ENCODE assay signal across 2 cellular contexts in the genomic region with DNA sequence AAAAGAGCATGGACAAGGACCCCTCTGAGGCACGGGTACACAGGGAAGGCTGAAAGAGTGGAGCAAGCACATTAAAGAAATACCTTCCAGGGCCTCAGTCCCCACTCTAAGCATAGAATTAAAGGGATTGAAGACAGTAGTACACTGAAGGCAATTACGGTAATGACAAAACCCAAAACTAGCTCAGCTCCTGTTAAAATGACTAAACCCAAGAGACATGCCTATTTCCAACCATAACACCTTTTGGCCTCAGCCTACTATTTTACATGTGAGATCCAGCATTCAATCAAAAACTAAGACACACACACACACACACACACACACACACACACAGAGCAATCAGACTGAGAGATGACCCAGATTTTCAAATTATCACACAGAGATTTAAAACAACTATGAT.
TF ChIP-seq lines count a peak whose summit lies in the region.

No MANE protein-coding gene starts in this region.

TF ChIP-seq in GM23338, 12 proteins besides CTCF, POLR2A, EP300 and RAD21:
- TF ChIP-seq POLR2AphosphoS5 (IDR thresholded peaks at IDR 0.05; ENCODE audit: low read depth) (no peak), ZNF114 (CRISPR knock-in tag; IDR thresholded peaks at IDR 0.05) (no peak)

TF ChIP-seq in GM12878, 131 proteins besides CTCF, POLR2A, EP300 and RAD21:
- TF ChIP-seq, protein P1, sequence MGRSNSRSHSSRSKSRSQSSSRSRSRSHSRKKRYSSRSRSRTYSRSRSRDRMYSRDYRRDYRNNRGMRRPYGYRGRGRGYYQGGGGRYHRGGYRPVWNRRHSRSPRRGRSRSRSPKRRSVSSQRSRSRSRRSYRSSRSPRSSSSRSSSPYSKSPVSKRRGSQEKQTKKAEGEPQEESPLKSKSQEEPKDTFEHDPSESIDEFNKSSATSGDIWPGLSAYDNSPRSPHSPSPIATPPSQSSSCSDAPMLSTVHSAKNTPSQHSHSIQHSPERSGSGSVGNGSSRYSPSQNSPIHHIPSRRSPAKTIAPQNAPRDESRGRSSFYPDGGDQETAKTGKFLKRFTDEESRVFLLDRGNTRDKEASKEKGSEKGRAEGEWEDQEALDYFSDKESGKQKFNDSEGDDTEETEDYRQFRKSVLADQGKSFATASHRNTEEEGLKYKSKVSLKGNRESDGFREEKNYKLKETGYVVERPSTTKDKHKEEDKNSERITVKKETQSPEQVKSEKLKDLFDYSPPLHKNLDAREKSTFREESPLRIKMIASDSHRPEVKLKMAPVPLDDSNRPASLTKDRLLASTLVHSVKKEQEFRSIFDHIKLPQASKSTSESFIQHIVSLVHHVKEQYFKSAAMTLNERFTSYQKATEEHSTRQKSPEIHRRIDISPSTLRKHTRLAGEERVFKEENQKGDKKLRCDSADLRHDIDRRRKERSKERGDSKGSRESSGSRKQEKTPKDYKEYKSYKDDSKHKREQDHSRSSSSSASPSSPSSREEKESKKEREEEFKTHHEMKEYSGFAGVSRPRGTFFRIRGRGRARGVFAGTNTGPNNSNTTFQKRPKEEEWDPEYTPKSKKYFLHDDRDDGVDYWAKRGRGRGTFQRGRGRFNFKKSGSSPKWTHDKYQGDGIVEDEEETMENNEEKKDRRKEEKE (IDR thresholded peaks at IDR 0.05) = no peak
- TF ChIP-seq SREBF2 (IDR thresholded peaks at IDR 0.05; ENCODE audit: low read length) (no peak), TCF7 (IDR thresholded peaks at IDR 0.05; ENCODE audit: borderline replicate concordance) (no peak), PAX5 (IDR thresholded peaks at IDR 0.05; ENCODE audit: borderline replicate concordance, low read depth, low read length) (no peak), FOXM1 (IDR thresholded peaks at IDR 0.05; ENCODE audit: low read depth, low read length) (no peak), MTA2 (IDR thresholded peaks at IDR 0.05; ENCODE audit: low read depth) (no peak), MTA3 (IDR thresholded peaks at IDR 0.05; ENCODE audit: borderline replicate concordance, low read length) (no peak), ZNF24 (IDR thresholded peaks at IDR 0.05) (no peak), CHD4 (IDR thresholded peaks at IDR 0.05) (no peak)
- TF ChIP-seq, protein P2, sequence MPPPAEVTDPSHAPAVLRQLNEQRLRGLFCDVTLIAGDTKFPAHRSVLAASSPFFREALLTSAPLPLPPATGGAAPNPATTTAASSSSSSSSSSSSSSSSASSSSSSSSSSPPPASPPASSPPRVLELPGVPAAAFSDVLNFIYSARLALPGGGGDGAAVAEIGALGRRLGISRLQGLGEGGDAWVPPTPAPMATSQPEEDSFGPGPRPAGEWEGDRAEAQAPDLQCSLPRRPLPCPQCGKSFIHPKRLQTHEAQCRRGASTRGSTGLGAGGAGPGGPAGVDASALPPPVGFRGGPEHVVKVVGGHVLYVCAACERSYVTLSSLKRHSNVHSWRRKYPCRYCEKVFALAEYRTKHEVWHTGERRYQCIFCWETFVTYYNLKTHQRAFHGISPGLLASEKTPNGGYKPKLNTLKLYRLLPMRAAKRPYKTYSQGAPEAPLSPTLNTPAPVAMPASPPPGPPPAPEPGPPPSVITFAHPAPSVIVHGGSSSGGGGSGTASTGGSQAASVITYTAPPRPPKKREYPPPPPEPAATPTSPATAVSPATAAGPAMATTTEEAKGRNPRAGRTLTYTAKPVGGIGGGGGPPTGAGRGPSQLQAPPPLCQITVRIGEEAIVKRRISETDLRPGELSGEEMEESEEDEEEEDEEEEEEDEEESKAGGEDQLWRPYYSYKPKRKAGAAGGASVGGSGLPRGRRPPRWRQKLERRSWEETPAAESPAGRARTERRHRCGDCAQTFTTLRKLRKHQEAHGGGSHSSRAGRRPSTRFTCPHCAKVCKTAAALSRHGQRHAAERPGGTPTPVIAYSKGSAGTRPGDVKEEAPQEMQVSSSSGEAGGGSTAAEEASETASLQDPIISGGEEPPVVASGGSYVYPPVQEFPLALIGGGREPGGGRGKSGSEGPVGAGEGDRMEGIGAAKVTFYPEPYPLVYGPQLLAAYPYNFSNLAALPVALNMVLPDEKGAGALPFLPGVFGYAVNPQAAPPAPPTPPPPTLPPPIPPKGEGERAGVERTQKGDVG (CRISPR knock-in tag; IDR thresholded peaks at IDR 0.05) = no peak
- TF ChIP-seq, protein P3, sequence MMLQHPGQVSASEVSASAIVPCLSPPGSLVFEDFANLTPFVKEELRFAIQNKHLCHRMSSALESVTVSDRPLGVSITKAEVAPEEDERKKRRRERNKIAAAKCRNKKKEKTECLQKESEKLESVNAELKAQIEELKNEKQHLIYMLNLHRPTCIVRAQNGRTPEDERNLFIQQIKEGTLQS (IDR thresholded peaks at IDR 0.05; ENCODE audit: borderline replicate concordance, extremely low read depth, low read depth, low read length) = no peak
- TF ChIP-seq, protein P4, sequence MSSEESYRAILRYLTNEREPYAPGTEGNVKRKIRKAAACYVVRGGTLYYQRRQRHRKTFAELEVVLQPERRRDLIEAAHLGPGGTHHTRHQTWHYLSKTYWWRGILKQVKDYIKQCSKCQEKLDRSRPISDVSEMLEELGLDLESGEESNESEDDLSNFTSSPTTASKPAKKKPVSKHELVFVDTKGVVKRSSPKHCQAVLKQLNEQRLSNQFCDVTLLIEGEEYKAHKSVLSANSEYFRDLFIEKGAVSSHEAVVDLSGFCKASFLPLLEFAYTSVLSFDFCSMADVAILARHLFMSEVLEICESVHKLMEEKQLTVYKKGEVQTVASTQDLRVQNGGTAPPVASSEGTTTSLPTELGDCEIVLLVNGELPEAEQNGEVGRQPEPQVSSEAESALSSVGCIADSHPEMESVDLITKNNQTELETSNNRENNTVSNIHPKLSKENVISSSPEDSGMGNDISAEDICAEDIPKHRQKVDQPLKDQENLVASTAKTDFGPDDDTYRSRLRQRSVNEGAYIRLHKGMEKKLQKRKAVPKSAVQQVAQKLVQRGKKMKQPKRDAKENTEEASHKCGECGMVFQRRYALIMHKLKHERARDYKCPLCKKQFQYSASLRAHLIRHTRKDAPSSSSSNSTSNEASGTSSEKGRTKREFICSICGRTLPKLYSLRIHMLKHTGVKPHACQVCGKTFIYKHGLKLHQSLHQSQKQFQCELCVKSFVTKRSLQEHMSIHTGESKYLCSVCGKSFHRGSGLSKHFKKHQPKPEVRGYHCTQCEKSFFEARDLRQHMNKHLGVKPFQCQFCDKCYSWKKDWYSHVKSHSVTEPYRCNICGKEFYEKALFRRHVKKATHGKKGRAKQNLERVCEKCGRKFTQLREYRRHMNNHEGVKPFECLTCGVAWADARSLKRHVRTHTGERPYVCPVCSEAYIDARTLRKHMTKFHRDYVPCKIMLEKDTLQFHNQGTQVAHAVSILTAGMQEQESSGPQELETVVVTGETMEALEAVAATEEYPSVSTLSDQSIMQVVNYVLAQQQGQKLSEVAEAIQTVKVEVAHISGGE (CRISPR knock-in tag; IDR thresholded peaks at IDR 0.05) = no peak
TF ChIP-seq in GM12878: peak in this region for 0.
